In genomic region chr12:110037315-110037714, GRCh38 we compare ENCODE assay signal across 22 cellular contexts. TPM values are rescaled to one million over a fixed set of nuclear protein-coding genes. Genes with fewer than 3 reads are reported as not detected.
DNase-seq lines count a peak whose midpoint lies in the region; ATAC-seq and TF ChIP-seq lines count a peak whose summit lies in the region.
"Had no signal": no experiment of that assay in that cellular context is flagged by ENCODE, and none has a peak within 500 bp of the region (broad histone marks: within the 10 kb centered on the region; RNA-seq: fewer than 3 reads in every experiment).

No MANE protein-coding gene starts in this region.

- peaks cover 43% of the 10 kb centered on the region for H3K36me3 ChIP-seq in RWPE2 (ENCODE audit: low read depth)

- peak overlapping the region; percentile 95 for H3K27ac ChIP-seq in RWPE2 (ENCODE audit: poor library complexity, severe bottlenecking)
- H3K27ac ChIP-seq in right cardiac atrium (ENCODE audit: low read length), result peak overlapping the region; percentile 9
- H3K27ac ChIP-seq: parathyroid adenoma had no signal

- intact Hi-C loops in activated CD4-positive, alpha-beta T cell treated with anti-CD3 and anti-CD28 coated beads for 36 hours (cut with DNase I, micrococcal nuclease), result loop anchor here in 1 of 2 experiments (5.0 kb wide), 1 partner anchor 40 kb away; the partner anchor contains the start of genes ANKRD13A and GIT2
- intact Hi-C loops in right cardiac atrium (cut with DNase I), result no loop called here

- peaks cover 35% of the 10 kb centered on the region for H3K36me3 Mint-ChIP-seq in activated CD4-positive, alpha-beta T cell treated with anti-CD3 and anti-CD28 coated beads for 36 hours (ENCODE audit: low read depth)
- peaks cover 92% of the 10 kb centered on the region for H3K36me3 Mint-ChIP-seq in stimulated activated effector memory CD8-positive, alpha-beta T cell treated with anti-CD3 and anti-CD28 coated beads, Interleukin-12 subunit alpha, Interleukin-12 subunit beta, amount 100 ng/mL, for 72 hours

- no peak for ATAC-seq in activated CD4-positive, alpha-beta T cell treated with anti-CD3 and anti-CD28 coated beads for 36 hours
- ATAC-seq in RWPE2 (ENCODE audit: low read depth) (no peak), right cardiac atrium (peak; percentile 7 to 15), GM21528 (IDR thresholded peaks at IDR 0.05; ENCODE audit: low FRiP score, unreplicated experiment) (no peak)
- ATAC-seq in stimulated activated effector memory CD8-positive, alpha-beta T cell treated with anti-CD3 and anti-CD28 coated beads, Interleukin-12 subunit alpha, Interleukin-12 subunit beta, amount 100 ng/mL, for 72 hours, result no peak
- ATAC-seq: body of pancreas had no signal

- H3K9me3 Mint-ChIP-seq in activated CD4-positive, alpha-beta T cell treated with anti-CD3 and anti-CD28 coated beads for 36 hours (ENCODE audit: low read depth), result no peaks in the 10 kb centered on the region
- H3K9me3 Mint-ChIP-seq in stimulated activated effector memory CD8-positive, alpha-beta T cell treated with anti-CD3 and anti-CD28 coated beads, Interleukin-12 subunit alpha, Interleukin-12 subunit beta, amount 100 ng/mL, for 72 hours, result no peaks in the 10 kb centered on the region
- H3K9me3 Mint-ChIP-seq: activated CD4-positive, alpha-beta T cell treated with anti-CD3 and anti-CD28 coated beads, Interleukin-2, amount 10 ng/mL, durations not matched to agents 24 days and 14 days; activated naive CD4-positive, alpha-beta T cell treated with anti-CD3 and anti-CD28 coated beads, Interleukin-2, amount 50 U/mL, for 24 hours; CD14-positive monocyte; immature natural killer cell had no signal

- 68% methylated on average over 5 of the region's 5 CpGs for whole genome bisulfite sequencing in right cardiac atrium

- H3K4me3 ChIP-seq in RWPE2 (ENCODE audit: severe bottlenecking), result no peak overlapping the region
- no peak overlapping the region for H3K4me3 ChIP-seq in right cardiac atrium (ENCODE audit: low read length)
- H3K4me3 ChIP-seq in foreskin fibroblast (ENCODE audit: low read depth in 1 of 2, low read length in 2 of 2), result no peak overlapping the region
- H3K4me3 ChIP-seq: body of pancreas, lung, MG63, thoracic aorta had no signal

- peaks cover 28% of the 10 kb centered on the region for H3K4me1 Mint-ChIP-seq in activated CD4-positive, alpha-beta T cell treated with anti-CD3 and anti-CD28 coated beads for 36 hours
- peaks cover 47% of the 10 kb centered on the region for H3K4me1 Mint-ChIP-seq in stimulated activated effector memory CD8-positive, alpha-beta T cell treated with anti-CD3 and anti-CD28 coated beads, Interleukin-12 subunit alpha, Interleukin-12 subunit beta, amount 100 ng/mL, for 72 hours

- CTCF ChIA-PET in activated CD4-positive, alpha-beta T cell treated with anti-CD3 and anti-CD28 coated beads for 36 hours (lab: Charles Lee), result interaction anchor here (1.4 kb wide), 1 partner anchor 184 kb away, joined by 5 read pairs; no protein-coding TSS in a partner anchor

- H3K27me3 Mint-ChIP-seq in activated CD4-positive, alpha-beta T cell treated with anti-CD3 and anti-CD28 coated beads for 36 hours, result no peaks in the 10 kb centered on the region
- H3K27me3 Mint-ChIP-seq: activated CD4-positive, alpha-beta T cell treated with anti-CD3 and anti-CD28 coated beads, Interleukin-2, amount 10 ng/mL, durations not matched to agents 24 days and 14 days; activated naive CD4-positive, alpha-beta T cell treated with anti-CD3 and anti-CD28 coated beads, Interleukin-2, amount 50 U/mL, for 24 hours had no signal

- TF ChIP-seq CTCF in RWPE2 (IDR thresholded peaks at IDR 0.05; ENCODE audit: poor library complexity, severe bottlenecking), result no peak
- TF ChIP-seq CTCF in foreskin fibroblast (IDR thresholded peaks at IDR 0.05; ENCODE audit: low read depth, low read length), result no peak

- POLR2A ChIA-PET in activated CD4-positive, alpha-beta T cell treated with anti-CD3 and anti-CD28 coated beads for 36 hours (lab: Charles Lee), result no interaction called here

- peak overlapping the region; percentile 18 for H3K27ac Mint-ChIP-seq in activated CD4-positive, alpha-beta T cell treated with anti-CD3 and anti-CD28 coated beads for 36 hours
- peak overlapping the region; percentile 71 for H3K27ac Mint-ChIP-seq in stimulated activated effector memory CD8-positive, alpha-beta T cell treated with anti-CD3 and anti-CD28 coated beads, Interleukin-12 subunit alpha, Interleukin-12 subunit beta, amount 100 ng/mL, for 72 hours
- H3K27ac Mint-ChIP-seq: CD14-positive monocyte had no signal

- H3K4me1 ChIP-seq in RWPE2 (ENCODE audit: insufficient read depth, poor library complexity, severe bottlenecking), result peaks cover 20% of the 10 kb centered on the region
- H3K4me1 ChIP-seq in right cardiac atrium (ENCODE audit: control insufficient read depth, insufficient read depth, low read length), result no peaks in the 10 kb centered on the region
- H3K4me1 ChIP-seq: parathyroid adenoma had no signal

- no peak overlapping the region for H3K4me3 Mint-ChIP-seq in activated CD4-positive, alpha-beta T cell treated with anti-CD3 and anti-CD28 coated beads for 36 hours
- H3K4me3 Mint-ChIP-seq in stimulated activated effector memory CD8-positive, alpha-beta T cell treated with anti-CD3 and anti-CD28 coated beads, Interleukin-12 subunit alpha, Interleukin-12 subunit beta, amount 100 ng/mL, for 72 hours, result no peak overlapping the region
- H3K4me3 Mint-ChIP-seq: activated CD4-positive, alpha-beta T cell treated with anti-CD3 and anti-CD28 coated beads, Interleukin-2, amount 10 ng/mL, durations not matched to agents 24 days and 14 days; activated naive CD4-positive, alpha-beta T cell treated with anti-CD3 and anti-CD28 coated beads, Interleukin-2, amount 50 U/mL, for 24 hours; CD14-positive monocyte; immature natural killer cell had no signal

- H3K9me3 ChIP-seq in RWPE2 (ENCODE audit: severe bottlenecking), result no peaks in the 10 kb centered on the region
- H3K9me3 ChIP-seq in right cardiac atrium (ENCODE audit: control insufficient read depth, low read length), result no peaks in the 10 kb centered on the region
- H3K9me3 ChIP-seq: body of pancreas, MG63, thoracic aorta had no signal

- no peak for DNase-seq in activated CD4-positive, alpha-beta T cell treated with anti-CD3 and anti-CD28 coated beads for 36 hours
- no peak for DNase-seq in activated CD4-positive, alpha-beta T cell treated with anti-CD3 and anti-CD28 coated beads, Interleukin-2, amount 50 U/mL, for 1 hour
- DNase-seq in RWPE2 (ENCODE audit: low spot score), result no peak
- no peak for DNase-seq in right cardiac atrium
- no peak for DNase-seq in stimulated activated effector memory CD8-positive, alpha-beta T cell treated with anti-CD3 and anti-CD28 coated beads, Interleukin-12 subunit alpha, Interleukin-12 subunit beta, amount 100 ng/mL, for 72 hours (ENCODE audit: low spot score in 2 of 2)
- no peak for DNase-seq in stimulated activated CD4-positive, alpha-beta T cell treated with anti-CD3 and anti-CD28 coated beads, Interleukin-4, amount 100 ng/mL, for 4 hours
- DNase-seq in foreskin fibroblast, result no peak
- DNase-seq: activated CD4-positive, alpha-beta T cell treated with anti-CD3 and anti-CD28 coated beads, Interleukin-2, amount 10 ng/mL, durations not matched to agents 24 days and 14 days; activated T-cell treated with anti-CD3 and anti-CD28 coated beads for 4 hours; body of pancreas; DMS153; immature natural killer cell; MG63; NCI-H1694 treated with DMSO at 0.1 percent for 48 hours; small intestine; stimulated activated CD4-positive, alpha-beta T cell treated with anti-CD3 and anti-CD28 coated beads, Interleukin-4, amount 100 ng/mL, for 24 hours had no signal

- H3K27me3 ChIP-seq in RWPE2 (ENCODE audit: insufficient read depth, poor library complexity, severe bottlenecking) (no peaks in the 10 kb centered on the region), right cardiac atrium (ENCODE audit: control insufficient read depth, insufficient read depth) (no peaks in the 10 kb centered on the region)
- H3K27me3 ChIP-seq: body of pancreas, MG63 had no signal

RNA-seq across cellular contexts. Expression of gene C12orf76, which starts 11.0 kb away (rescaled TPM):
- total RNA-seq in activated CD4-positive, alpha-beta T cell treated with anti-CD3 and anti-CD28 coated beads for 36 hours, result 10 to 100 TPM; 10.2 to 10.5 TPM
- 1 to 10 TPM; 5.7 to 6.8 (median 6.7) TPM for total RNA-seq in right cardiac atrium
- 7.0 TPM for polyA plus RNA-seq in right cardiac atrium

RNA-seq across cellular contexts. Expression of gene ANKRD13A, which starts 38.1 kb away (rescaled TPM):
- 10 to 100 TPM; 38.2 to 39.8 TPM for total RNA-seq in activated CD4-positive, alpha-beta T cell treated with anti-CD3 and anti-CD28 coated beads for 36 hours
- 10 to 100 TPM; 20.5 to 24.7 (median 21.1) TPM for total RNA-seq in right cardiac atrium
- polyA plus RNA-seq in right cardiac atrium, result 9.6 TPM

RNA-seq across cellular contexts. Expression of gene GIT2, which starts 41.1 kb away (rescaled TPM):
- 10 to 100 TPM; 50.2 to 58.2 TPM for total RNA-seq in activated CD4-positive, alpha-beta T cell treated with anti-CD3 and anti-CD28 coated beads for 36 hours
- 10 to 100 TPM; 31.7 to 44.6 (median 35.8) TPM for total RNA-seq in right cardiac atrium
- 17.9 TPM for polyA plus RNA-seq in right cardiac atrium

Comparison
In these comparisons a context has a peak if more than half of its experiments do, and no peak if none do; other contexts are left out.
1. ATAC-seq: peak in right cardiac atrium (2 of 2); none in activated CD4-positive, alpha-beta T cell treated with anti-CD3 and anti-CD28 coated beads for 36 hours (single experiment), RWPE2 (single experiment), stimulated activated effector memory CD8-positive, alpha-beta T cell treated with anti-CD3 and anti-CD28 coated beads, Interleukin-12 subunit alpha, Interleukin-12 subunit beta, amount 100 ng/mL, for 72 hours (single experiment) and GM21528 (single experiment).